20 cellular contexts compared by ENCODE assay signal in genomic region chr5:77186990-77187389, GRCh38. TPM values are rescaled to one million over a fixed set of nuclear protein-coding genes. Genes with fewer than 3 reads are reported as not detected.
DNase-seq lines count a peak whose midpoint lies in the region; ATAC-seq, FAIRE-seq and TF ChIP-seq lines count a peak whose summit lies in the region.
"Had no signal": no experiment of that assay in that cellular context is flagged by ENCODE, and none has a peak within 500 bp of the region (broad histone marks: within the 10 kb centered on the region; RNA-seq: fewer than 3 reads in every experiment).

No MANE protein-coding gene starts in this region.

- TF ChIP-seq POLR2A in A549 (IDR thresholded peaks at IDR 0.05; ENCODE audit: low read length): no peak

- TF ChIP-seq RAD21 in A549 (conservative IDR thresholded peaks at IDR 0.05 in 1 of 2, IDR thresholded peaks at IDR 0.05 in 1 of 2) (no peak), liver (IDR thresholded peaks at IDR 0.05) (no peak)

- POLR2A ChIA-PET in A549 (lab: Yijun Ruan, JAX) (no interaction called here), WTC11 (lab: Charles Lee) (no interaction called here)

- H3K4me1 Mint-ChIP-seq in WTC11 (peaks cover 1% of the 10 kb centered on the region), T-helper 17 cell (no peaks in the 10 kb centered on the region)

- H3K36me3 Mint-ChIP-seq in WTC11 (no peaks in the 10 kb centered on the region), T-helper 17 cell (ENCODE audit: low read depth) (no peaks in the 10 kb centered on the region)

- CTCF ChIA-PET in A549 (lab: Yijun Ruan, JAX): no interaction called here
- CTCF ChIA-PET in WTC11 (lab: Charles Lee): no interaction called here

- H3K27ac ChIP-seq in A549 (0 out of 6 replicates have a peak overlapping the region, but pooled peaks of 1 of the 2 experiments have one; percentile 20), liver (ENCODE audit: low read depth in 1 of 2, low read length in 2 of 2) (no peak overlapping the region)
- H3K27ac ChIP-seq: BLaER1 treated with 17β-estradiol and CSF1 and Interleukin-3, amounts not matched to agents 10 nM and 100 nM; HL-60 had no signal

- DNase-seq in A549 (ENCODE audit: low read depth in 1 of 2, low spot score in 1 of 2) (no peak), LNCaP clone FGC (ENCODE audit: low read depth) (peak; percentile 97), WTC11 (ENCODE audit: low spot score) (no peak), T-helper 17 cell (no peak), NCI-H748 treated with DMSO at 0.1 percent for 48 hours (lab: John Stamatoyannopoulos, UW) (no peak), T-helper 9 cell (no peak), SW 1271 (lab: John Stamatoyannopoulos, UW) (no peak)
- DNase-seq: 8988T; ACHN; Calu3; CD4-positive, alpha-beta T cell; DMS79; IMR-90 had no signal

- H3K4me3 Mint-ChIP-seq in WTC11 (no peak overlapping the region), T-helper 17 cell (no peak overlapping the region)
- H3K4me3 Mint-ChIP-seq: CD4-positive, alpha-beta T cell had no signal

- peaks cover 17% of the 10 kb centered on the region for H3K4me1 ChIP-seq in A549
- H3K4me1 ChIP-seq in liver (ENCODE audit: control insufficient read depth in 4 of 4, insufficient read depth in 4 of 4, low read length in 3 of 4): peaks cover 0 to 17% (median 13%) of the 10 kb centered on the region in 4 donors
- H3K4me1 ChIP-seq: HAP-1 had no signal

- no peak overlapping the region for H3K27ac Mint-ChIP-seq in WTC11
- H3K27ac Mint-ChIP-seq in T-helper 17 cell: no peak overlapping the region
- H3K27ac Mint-ChIP-seq: CD4-positive, alpha-beta T cell had no signal

- H3K4me2 ChIP-seq in A549: peak overlapping the region; percentile 22; the same call in 2 of the 3 replicates
- H3K4me2 ChIP-seq: BLaER1 treated with 17β-estradiol and CSF1 and Interleukin-3, amounts not matched to agents 10 nM and 100 nM had no signal

- no peaks in the 10 kb centered on the region for H3K36me3 ChIP-seq in liver (ENCODE audit: control insufficient read depth in 4 of 4, insufficient read depth in 3 of 4, low read depth in 1 of 4, low read length in 3 of 4)
- H3K36me3 ChIP-seq: BLaER1 treated with 17β-estradiol and CSF1 and Interleukin-3, amounts not matched to agents 10 nM and 100 nM; HAP-1 had no signal

- TF ChIP-seq CTCF in A549 (IDR thresholded peaks at IDR 0.05) (no peak), LNCaP clone FGC (IDR thresholded peaks at IDR 0.05; ENCODE audit: control insufficient read depth, extremely low read depth, insufficient read depth) (no peak), WTC11 (IDR thresholded peaks at IDR 0.05) (no peak), liver (IDR thresholded peaks at IDR 0.05; ENCODE audit: low read depth, low read length, missing input control) (no peak)

- TF ChIP-seq EP300 in A549 (IDR thresholded peaks at IDR 0.05): no peak

- peaks cover 3% of the 10 kb centered on the region for H3K9me3 Mint-ChIP-seq in WTC11
- H3K9me3 Mint-ChIP-seq: CD4-positive, alpha-beta T cell had no signal

- no peak overlapping the region for H3K9ac ChIP-seq in liver (ENCODE audit: low read depth in 1 of 2, low read length in 2 of 2)
- H3K9ac ChIP-seq: BLaER1 treated with 17β-estradiol and CSF1 and Interleukin-3, amounts not matched to agents 10 nM and 100 nM had no signal

- H3K4me3 ChIP-seq in A549: no peak overlapping the region
- H3K4me3 ChIP-seq in LNCaP clone FGC (ENCODE audit: low read depth, low read length): no peak overlapping the region
- no peak overlapping the region for H3K4me3 ChIP-seq in liver (ENCODE audit: low read depth in 1 of 3, low read length in 3 of 3)
- H3K4me3 ChIP-seq: BLaER1 treated with 17β-estradiol and CSF1 and Interleukin-3, amounts not matched to agents 10 nM and 100 nM; HAP-1 had no signal

- H3K27me3 Mint-ChIP-seq in WTC11 (ENCODE audit: low read depth): peaks cover 13% of the 10 kb centered on the region
- H3K27me3 Mint-ChIP-seq in T-helper 17 cell: peaks cover 54% of the 10 kb centered on the region

- ATAC-seq in A549 (no peak), WTC11 (no peak), T-helper 17 cell (no peak)

- no peaks in the 10 kb centered on the region for H3K9me3 ChIP-seq in A549
- H3K9me3 ChIP-seq in liver (ENCODE audit: control insufficient read depth in 4 of 4, low read length in 3 of 4): no peaks in the 10 kb centered on the region
- H3K9me3 ChIP-seq in T-helper 17 cell (ENCODE audit: control insufficient read depth, low read length, poor library complexity, severe bottlenecking): no peaks in the 10 kb centered on the region
- H3K9me3 ChIP-seq: HAP-1 had no signal

- H3K27me3 ChIP-seq in liver (ENCODE audit: control insufficient read depth in 4 of 4, insufficient read depth in 4 of 4, low read length in 3 of 4): peaks cover 0 to 5% (median 0%) of the 10 kb centered on the region in 4 donors
- H3K27me3 ChIP-seq: BLaER1 treated with 17β-estradiol and CSF1 and Interleukin-3, amounts not matched to agents 10 nM and 100 nM had no signal

- peak; percentile 28 for FAIRE-seq in A549 (lab: Jason Lieb, UNC)
- FAIRE-seq: GM12891, GM19239, H1 had no signal

TF ChIP-seq in A549, 52 proteins besides CTCF, POLR2A, EP300 and RAD21 (continues in another document):
- TF ChIP-seq TFCP2L1 (CRISPR knock-in tag; IDR thresholded peaks at IDR 0.05) (no peak), ZFP36 (IDR thresholded peaks at IDR 0.05; ENCODE audit: borderline replicate concordance, partially characterized antibody) (no peak), SREBF2 (IDR thresholded peaks at IDR 0.05) (no peak), HOXA7 (CRISPR knock-in tag; IDR thresholded peaks at IDR 0.05) (no peak), RFX5 (IDR thresholded peaks at IDR 0.05) (no peak), ESRRA (IDR thresholded peaks at IDR 0.05; ENCODE audit: borderline replicate concordance, low read length) (no peak), USF2 (IDR thresholded peaks at IDR 0.05) (no peak), FOXS1 (CRISPR knock-in tag; IDR thresholded peaks at IDR 0.05) (no peak), JUNB (IDR thresholded peaks at IDR 0.05) (no peak), HEYL (CRISPR knock-in tag; IDR thresholded peaks at IDR 0.05) (no peak), HDAC2 (IDR thresholded peaks at IDR 0.05) (no peak)

TF ChIP-seq in WTC11, 78 proteins besides CTCF, POLR2A, EP300 and RAD21:
- no peak for TF ChIP-seq ZNF396 (CRISPR knock-in tag; IDR thresholded peaks at IDR 0.05; ENCODE audit: borderline replicate concordance)
- TF ChIP-seq TCF7 (CRISPR knock-in tag; IDR thresholded peaks at IDR 0.05; ENCODE audit: low read depth): no peak
- no peak for TF ChIP-seq ETV6 (CRISPR knock-in tag; IDR thresholded peaks at IDR 0.05)
- no peak for TF ChIP-seq ZNF671 (CRISPR knock-in tag; IDR thresholded peaks at IDR 0.05)
- peak; percentile 91 for TF ChIP-seq GABPB1 (CRISPR knock-in tag; IDR thresholded peaks at IDR 0.05)
- no peak for TF ChIP-seq ZNF121 (CRISPR knock-in tag; IDR thresholded peaks at IDR 0.05)
- no peak for TF ChIP-seq ELF4 (CRISPR knock-in tag; IDR thresholded peaks at IDR 0.05; ENCODE audit: low read depth)
- no peak for TF ChIP-seq RELA (CRISPR knock-in tag; IDR thresholded peaks at IDR 0.05; ENCODE audit: borderline replicate concordance)

TF ChIP-seq in liver, 16 proteins besides CTCF, POLR2A, EP300 and RAD21:
- no peak for TF ChIP-seq TAF1 (conservative IDR thresholded peaks at IDR 0.05)
- TF ChIP-seq ATF3 (IDR thresholded peaks at IDR 0.05): peak; percentile 66
- peak; percentile 7 to 9 for TF ChIP-seq HNF4A (conservative IDR thresholded peaks at IDR 0.05)

RNA-seq across cellular contexts. Expression of gene PDE8B, which starts 23.5 kb away (rescaled TPM):
- polyA plus RNA-seq in A549 (2011; rRNA removed): 2.0 and 2.2 TPM in 2 replicates
- 0.62 and 0.92 TPM in 2 replicates for polyA plus RNA-seq in A549 (2012; cell fraction: cytosol; rRNA removed)
- 1.7 and 2.5 TPM in 2 replicates for polyA plus RNA-seq in A549 (2012; cell fraction: nucleus; rRNA removed)
- polyA plus RNA-seq in A549 (2017; fragmentation: RNase III; extraction: RNeasy Plus Mini Kit Qiagen cat#74134 plus additional on column Dnase treatment): 2.8 to 4.0 TPM (median 2.9 TPM) in 3 replicates
- polyA minus RNA-seq in A549 (2011; rRNA and poly(A)+ RNA removed): 1.9 and 2.1 TPM in 2 replicates
- 0.31 to 0.62 TPM (median 0.53 TPM) in 3 replicates for total RNA-seq in WTC11 (2021)
- total RNA-seq in liver: under 1 TPM; 0.19 to 0.59 TPM
- polyA plus RNA-seq in liver: under 1 TPM; 0.39 to 0.82 TPM
- total RNA-seq in T-helper 17 cell: under 1 TPM in 1 of 2 donors, not detected in 1; 0.29 TPM
